Comparison of ENCODE assay signal across 14 cellular contexts in genomic region chr7:17633099-17633498, GRCh38.
DNase-seq lines count a peak whose midpoint lies in the region; ATAC-seq and TF ChIP-seq lines count a peak whose summit lies in the region.
"Had no signal": no experiment of that assay in that cellular context is flagged by ENCODE, and none has a peak within 500 bp of the region (broad histone marks: within the 10 kb centered on the region; RNA-seq: fewer than 3 reads in every experiment).

No MANE protein-coding gene starts in this region.

- H3K4me1 ChIP-seq in right cardiac atrium (ENCODE audit: control insufficient read depth, insufficient read depth, low read length) (no peaks in the 10 kb centered on the region), right atrium auricular region (no peaks in the 10 kb centered on the region), adipocyte (ENCODE audit: control insufficient read depth, insufficient read depth, low read length) (peaks cover 10% of the 10 kb centered on the region), hepatocyte (ENCODE audit: insufficient read depth) (no peaks in the 10 kb centered on the region)
- H3K4me1 ChIP-seq: transverse colon had no signal

- no peak overlapping the region for H3K27ac ChIP-seq in right cardiac atrium (ENCODE audit: low read length)
- H3K27ac ChIP-seq in right atrium auricular region = no peak overlapping the region
- peak overlapping the region; percentile 36 for H3K27ac ChIP-seq in hepatocyte
- H3K27ac ChIP-seq: transverse colon had no signal

- no peak overlapping the region for H3K9ac ChIP-seq in adipocyte (ENCODE audit: low read length)

- H3K9me3 ChIP-seq in right cardiac atrium (ENCODE audit: control insufficient read depth, low read length) (no peaks in the 10 kb centered on the region), right atrium auricular region (no peaks in the 10 kb centered on the region), adipocyte (ENCODE audit: control insufficient read depth, low read length) (no peaks in the 10 kb centered on the region), hepatocyte (ENCODE audit: low read depth) (no peaks in the 10 kb centered on the region)
- H3K9me3 ChIP-seq: transverse colon had no signal

- intact Hi-C loops in right cardiac atrium (cut with DNase I) = no loop called here

- H3K36me3 ChIP-seq in right atrium auricular region (no peaks in the 10 kb centered on the region), adipocyte (ENCODE audit: control insufficient read depth, insufficient read depth, low read length, severe bottlenecking) (no peaks in the 10 kb centered on the region), hepatocyte (replicated peaks; ENCODE audit: insufficient read depth, low read depth) (no peaks in the 10 kb centered on the region)
- H3K36me3 ChIP-seq: transverse colon had no signal

- no peak overlapping the region for H3K4me3 ChIP-seq in right cardiac atrium (ENCODE audit: low read length)
- H3K4me3 ChIP-seq in right atrium auricular region = no peak overlapping the region
- H3K4me3 ChIP-seq in adipocyte (ENCODE audit: low read length) = no peak overlapping the region
- H3K4me3 ChIP-seq in hepatocyte = no peak overlapping the region
- H3K4me3 ChIP-seq: transverse colon had no signal

- DNase-seq in right cardiac atrium (no peak), right atrium auricular region (ENCODE audit: low spot score) (no peak), adipocyte (ENCODE audit: low read depth) (peak; percentile 40), hepatocyte (ENCODE audit: low spot score) (peak; percentile 14), DMS79 treated with DMSO at 0.1 percent for 48 hours (lab: John Stamatoyannopoulos, UW) (no peak), RPMI8226 (no peak), NCI-H1694 treated with DMSO at 0.1 percent for 48 hours (lab: John Stamatoyannopoulos, UW) (no peak)
- DNase-seq: activated CD4-positive, alpha-beta T cell treated with anti-CD3 and anti-CD28 coated beads for 1 hour; DMS153; naive thymus-derived CD8-positive, alpha-beta T cell; NCI-H1105 treated with DMSO at 0.1 percent for 48 hours; transverse colon had no signal

- H3K27me3 ChIP-seq in right cardiac atrium (ENCODE audit: control insufficient read depth, insufficient read depth) (no peaks in the 10 kb centered on the region), right atrium auricular region (no peaks in the 10 kb centered on the region), adipocyte (replicated peaks; ENCODE audit: control insufficient read depth, insufficient read depth, low read length) (no peaks in the 10 kb centered on the region), hepatocyte (no peaks in the 10 kb centered on the region)
- H3K27me3 ChIP-seq: transverse colon had no signal

- H3K9me2 ChIP-seq in hepatocyte (replicated peaks; ENCODE audit: insufficient read depth) = no peaks in the 10 kb centered on the region

- WGBS in right cardiac atrium = 58% methylated on average over 1 of the region's 1 CpG
- 56% methylated on average over 1 of the region's 1 CpG for WGBS in hepatocyte (ENCODE audit: low lambda C conversion rate, missing lambda C conversion rate)

- no peaks in the 10 kb centered on the region for H3K79me2 ChIP-seq in hepatocyte

- no peak overlapping the region for H3K4me2 ChIP-seq in hepatocyte

- H4K20me1 ChIP-seq in hepatocyte (ENCODE audit: insufficient read depth, poor library complexity, severe bottlenecking) = no peaks in the 10 kb centered on the region

- H2AFZ ChIP-seq in hepatocyte = no peak overlapping the region

- TF ChIP-seq CTCF in right atrium auricular region (IDR thresholded peaks at IDR 0.05) = no peak
- TF ChIP-seq CTCF in hepatocyte (IDR thresholded peaks at IDR 0.05; ENCODE audit: poor library complexity) = no peak

- ATAC-seq in right cardiac atrium (peak; percentile 47 to 52), GM21786 (IDR thresholded peaks at IDR 0.05; ENCODE audit: unreplicated experiment) (no peak)
- ATAC-seq: naive thymus-derived CD8-positive, alpha-beta T cell; SK-N-SH treated with all-trans-retinoic acid at 6 μM for 48 hours had no signal

Comparison
In these comparisons a context has a peak if more than half of its experiments do, and no peak if none do; other contexts are left out.
1. DNase-seq: peak in adipocyte (single experiment) and hepatocyte (single experiment); none in right cardiac atrium (0 of 3), right atrium auricular region (single experiment), DMS79 treated with DMSO at 0.1 percent for 48 hours (single experiment), RPMI8226 (single experiment) and NCI-H1694 treated with DMSO at 0.1 percent for 48 hours (single experiment).